Comparison of ENCODE assay signal across 11 cellular contexts in the genomic region with DNA sequence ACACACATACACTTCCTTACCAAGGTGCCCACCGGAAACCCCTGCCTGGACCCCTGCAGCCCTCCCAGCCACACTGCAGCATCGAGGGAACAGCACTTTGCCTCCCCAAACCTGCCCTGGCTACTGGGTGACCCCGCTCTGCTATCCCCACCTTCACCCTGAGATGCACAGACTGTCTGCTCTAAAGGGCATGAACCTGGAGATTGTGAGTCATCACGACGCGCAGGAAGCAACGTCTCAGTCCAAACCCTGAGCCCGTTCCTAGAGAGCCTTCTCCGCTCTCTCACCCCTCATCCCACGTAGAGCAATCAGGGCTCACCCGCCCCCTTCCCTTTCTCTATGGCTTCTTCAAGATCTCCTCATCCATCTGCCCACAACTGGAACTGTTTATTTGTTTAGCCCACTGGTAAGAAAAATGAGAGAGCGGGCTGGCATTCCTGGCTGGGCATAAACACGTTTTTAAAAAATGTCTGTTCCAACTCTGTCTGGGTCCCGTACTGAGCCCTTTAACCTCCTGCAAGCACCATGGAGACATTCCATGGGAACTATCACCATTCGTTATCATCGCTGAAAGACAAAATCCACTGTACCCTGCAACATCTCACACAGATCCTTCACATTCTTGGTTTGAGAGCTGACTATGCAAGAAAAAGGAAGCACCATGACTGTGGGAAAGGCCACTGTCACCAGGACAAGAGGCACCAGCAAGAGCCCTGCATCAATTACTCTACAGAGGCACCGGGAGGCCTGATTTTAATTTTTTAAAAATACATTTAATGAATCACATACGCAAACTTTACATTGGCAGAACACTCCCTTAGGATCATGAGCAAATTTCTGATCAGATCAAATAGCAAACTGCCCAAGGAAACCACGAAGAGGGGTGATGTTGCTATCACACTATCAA. TPM values are rescaled to one million over a fixed set of nuclear protein-coding genes. Genes with fewer than 3 reads are reported as not detected.
DNase-seq lines count a peak whose midpoint lies in the region; ATAC-seq and TF ChIP-seq lines count a peak whose summit lies in the region.
"Had no signal": no experiment of that assay in that cellular context is flagged by ENCODE, and none has a peak within 500 bp of the region (broad histone marks: within the 10 kb centered on the region; RNA-seq: fewer than 3 reads in every experiment).

No MANE protein-coding gene starts in this region.

- H3K79me2 ChIP-seq in GM23248 (ENCODE audit: insufficient read depth): peaks cover 99% of the 10 kb centered on the region

- TF ChIP-seq CTCF in gastroesophageal sphincter (IDR thresholded peaks at IDR 0.05): no peak

- no peaks in the 10 kb centered on the region for H3K9me2 ChIP-seq in GM23248 (ENCODE audit: insufficient read depth)

- DNase-seq in GM23248: peak; percentile 62
- peak; percentile 72 to 76 for DNase-seq in SJSA1 (ENCODE audit: low read depth in 1 of 2, low spot score in 2 of 2)
- DNase-seq in renal cortical epithelial cell (ENCODE audit: low read depth): peak; percentile 61
- no peak for DNase-seq in NCI-H146 treated with DMSO at 0.1 percent for 48 hours (lab: John Stamatoyannopoulos, UW; ENCODE audit: unreplicated experiment)
- DNase-seq: naive thymus-derived CD8-positive, alpha-beta T cell; NCI-H1417 treated with DMSO at 0.1 percent for 48 hours had no signal

- ATAC-seq in gastroesophageal sphincter (no peak), GM18502 (IDR thresholded peaks at IDR 0.05; ENCODE audit: poor library complexity, unreplicated experiment) (no peak), GM18868 (IDR thresholded peaks at IDR 0.05; ENCODE audit: unreplicated experiment) (no peak), HG02642 (IDR thresholded peaks at IDR 0.05; ENCODE audit: poor library complexity, unreplicated experiment) (no peak)
- ATAC-seq: naive thymus-derived CD8-positive, alpha-beta T cell had no signal

- H3F3A ChIP-seq in GM23248 (ENCODE audit: insufficient read depth): peaks cover 23% of the 10 kb centered on the region

- 0 out of 2 replicates have a peak overlapping the region, but pooled peaks have one; percentile 10 for H3K9ac ChIP-seq in GM23248

- no peak for TF ChIP-seq EP300 in gastroesophageal sphincter (IDR thresholded peaks at IDR 0.05)

- WGBS in GM23248 (ENCODE audit: low coverage in 1 of 2, low lambda C conversion rate in 2 of 2, missing lambda C conversion rate in 2 of 2), 2 experiments: 73 to 75% methylated on average over 19 of the region's 19 CpGs
- WGBS in gastroesophageal sphincter (ENCODE audit: low coverage in 1 of 2), 2 donors: 69 to 72% methylated on average over 9 to 18 of the region's 19 CpGs

- 0 out of 2 replicates have a peak overlapping the region, but pooled peaks have one; percentile 14 for H2AFZ ChIP-seq in GM23248

- in situ Hi-C loops in GM23248 (cut with MboI): no loop called here

- peaks cover 8% of the 10 kb centered on the region; the same call in 1 of the 2 replicates for H4K20me1 ChIP-seq in GM23248 (ENCODE audit: insufficient read depth)

- no peaks in the 10 kb centered on the region for H3K27me3 ChIP-seq in GM23248 (replicated peaks; ENCODE audit: insufficient read depth)
- no peaks in the 10 kb centered on the region for H3K27me3 ChIP-seq in SJSA1 (replicated peaks)
- no peaks in the 10 kb centered on the region for H3K27me3 ChIP-seq in gastroesophageal sphincter

- H3K4me2 ChIP-seq in GM23248 (ENCODE audit: unreplicated experiment): peak overlapping the region; percentile 84

- H3K4me3 ChIP-seq in GM23248 (peak overlapping the region; percentile 41), SJSA1 (no peak overlapping the region), gastroesophageal sphincter (no peak overlapping the region)
- H3K4me3 ChIP-seq: suprapubic skin had no signal

- no peak for TF ChIP-seq POLR2A in gastroesophageal sphincter (IDR thresholded peaks at IDR 0.05)

- H3K36me3 ChIP-seq in GM23248 (ENCODE audit: low read depth) (no peaks in the 10 kb centered on the region), SJSA1 (no peaks in the 10 kb centered on the region), gastroesophageal sphincter (no peaks in the 10 kb centered on the region)
- H3K36me3 ChIP-seq: suprapubic skin had no signal

- H3K27ac ChIP-seq in GM23248 (peak overlapping the region; percentile 57), SJSA1 (peak overlapping the region; percentile 35), gastroesophageal sphincter (peak overlapping the region in 3 of 4 donors; percentile 28 to 55 (median 49))
- H3K27ac ChIP-seq: suprapubic skin had no signal

- H3K9me3 ChIP-seq in GM23248 (ENCODE audit: low read depth): no peaks in the 10 kb centered on the region
- H3K9me3 ChIP-seq in SJSA1 (replicated peaks): no peaks in the 10 kb centered on the region
- no peaks in the 10 kb centered on the region for H3K9me3 ChIP-seq in gastroesophageal sphincter
- H3K9me3 ChIP-seq: suprapubic skin had no signal

- H3K4me1 ChIP-seq in GM23248 (ENCODE audit: insufficient read depth) (peaks cover 24% of the 10 kb centered on the region), SJSA1 (replicated peaks) (peaks cover 41% of the 10 kb centered on the region), gastroesophageal sphincter (peaks cover 0 to 86% (median 25%) of the 10 kb centered on the region in 3 donors)

RNA-seq across cellular contexts. Expression of a gene that starts 28.2 kb away (rescaled TPM):
- 2.7 and 3.9 TPM in 2 replicates for total RNA-seq in GM23248 (2014; rRNA removed; shearing (Covaris generic))
- 2.8 and 2.9 TPM in 2 replicates for polyA plus RNA-seq in GM23248 (2016; fragmentation: Nextera tagmentation; extraction: Ambion mirVana)
- total RNA-seq in SJSA1 (2014; rRNA removed; shearing (Covaris generic)): 2.1 and 2.3 TPM in 2 replicates
- total RNA-seq in gastroesophageal sphincter: 10 to 100 TPM; 24.0 to 47.1 (median 29.5) TPM
- total RNA-seq in renal cortical epithelial cell: 4.5 and 14.2 TPM in 2 replicates
